ENCODE assay signal across 23 cellular contexts in the genomic region with DNA sequence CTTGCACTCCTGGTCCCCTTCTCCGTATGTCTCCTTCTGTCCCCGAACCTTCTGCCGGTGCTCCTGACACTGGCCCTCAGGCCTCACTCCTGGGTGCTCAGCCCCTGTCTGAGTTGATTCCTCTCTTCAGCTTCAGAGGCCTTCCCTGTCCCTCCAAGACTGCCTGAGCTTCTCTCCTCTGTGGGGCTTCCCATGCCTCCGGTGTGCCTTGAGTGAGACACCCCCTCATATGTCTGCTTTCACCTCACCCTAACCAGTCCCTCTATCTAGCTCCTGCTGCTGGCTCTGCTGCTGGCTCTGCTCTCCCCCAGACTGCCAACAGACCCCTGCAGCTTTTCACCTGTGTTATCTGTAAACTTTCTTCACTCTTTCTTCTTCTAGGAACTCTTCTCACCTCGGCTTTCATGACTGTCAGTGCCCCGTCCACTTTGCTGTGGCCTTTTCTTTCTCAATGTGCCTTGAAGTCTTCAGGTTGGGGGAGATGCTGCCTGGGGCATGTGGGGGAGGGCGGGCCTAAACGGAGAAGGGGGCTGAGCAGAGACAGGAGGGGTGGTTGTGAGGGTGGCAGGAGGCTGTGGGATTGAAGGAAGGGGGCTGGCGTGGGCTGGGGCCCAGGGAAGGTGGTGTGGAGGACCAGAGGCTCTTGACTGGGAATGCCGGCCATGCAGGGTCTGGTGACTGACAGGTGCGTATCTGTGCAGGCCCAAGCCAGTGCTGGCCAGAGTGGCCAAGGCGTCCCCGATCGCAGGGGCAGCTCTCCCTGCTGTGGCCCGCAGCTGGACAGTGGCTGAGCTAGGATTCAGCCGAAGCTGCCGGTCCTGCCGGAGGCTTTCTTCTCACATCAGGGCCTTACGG.
DNase-seq lines count a peak whose midpoint lies in the region; ATAC-seq and TF ChIP-seq lines count a peak whose summit lies in the region.
"Had no signal": no experiment of that assay in that cellular context is flagged by ENCODE, and none has a peak within 500 bp of the region (broad histone marks: within the 10 kb centered on the region; RNA-seq: fewer than 3 reads in every experiment).

No MANE protein-coding gene starts in this region.

- H3K4me1 ChIP-seq in uterus, result no peaks in the 10 kb centered on the region
- H3K4me1 ChIP-seq: A549, foreskin keratinocyte, right lobe of liver had no signal

- H3K4me3 Mint-ChIP-seq in activated CD8-positive, alpha-beta memory T cell treated with anti-CD3 and anti-CD28 coated beads, Interleukin-2, amount 10 ng/mL, durations not matched to agents 7 days and 5 days, result no peak overlapping the region
- H3K4me3 Mint-ChIP-seq in osteocyte (ENCODE audit: unreplicated experiment), result no peak overlapping the region
- no peak overlapping the region for H3K4me3 Mint-ChIP-seq in activated naive CD4-positive, alpha-beta T cell treated with anti-CD3 and anti-CD28 coated beads, Interleukin-2, amount 10 ng/mL, durations not matched to agents 7 days and 5 days
- H3K4me3 Mint-ChIP-seq: T-helper 17 cell had no signal

- H3K27ac ChIP-seq in uterus, result peak overlapping the region; percentile 33 to 59
- H3K27ac ChIP-seq: A549, BLaER1, brain microvascular endothelial cell, foreskin keratinocyte, right lobe of liver, VCaP had no signal

- H3K9me3 Mint-ChIP-seq in activated CD8-positive, alpha-beta memory T cell treated with anti-CD3 and anti-CD28 coated beads, Interleukin-2, amount 10 ng/mL, durations not matched to agents 7 days and 5 days (ENCODE audit: low read depth), result no peaks in the 10 kb centered on the region
- H3K9me3 Mint-ChIP-seq in osteocyte (ENCODE audit: unreplicated experiment), result peaks cover 8% of the 10 kb centered on the region
- no peaks in the 10 kb centered on the region for H3K9me3 Mint-ChIP-seq in activated naive CD4-positive, alpha-beta T cell treated with anti-CD3 and anti-CD28 coated beads, Interleukin-2, amount 10 ng/mL, durations not matched to agents 7 days and 5 days

- peak; percentile 47 for DNase-seq in activated CD8-positive, alpha-beta memory T cell treated with anti-CD3 and anti-CD28 coated beads, Interleukin-2, amount 50 U/mL, for 48 hours
- DNase-seq in activated CD8-positive, alpha-beta memory T cell treated with anti-CD3 and anti-CD28 coated beads, Interleukin-2, amount 10 ng/mL, durations not matched to agents 7 days and 5 days, result no peak
- DNase-seq in left lobe of liver (ENCODE audit: low spot score), result peak; percentile 29
- DNase-seq in osteocyte (ENCODE audit: extremely low spot score, unreplicated experiment), result peak; percentile 59
- DNase-seq in uterus, result no peak
- no peak for DNase-seq in NCI-H2081 treated with DMSO at 0.1 percent for 48 hours (lab: John Stamatoyannopoulos, UW)
- no peak for DNase-seq in activated naive CD4-positive, alpha-beta T cell treated with anti-CD3 and anti-CD28 coated beads, Interleukin-2, amount 10 ng/mL, durations not matched to agents 7 days and 5 days
- DNase-seq: activated CD4-positive, alpha-beta T cell treated with anti-CD3 and anti-CD28 coated beads, Interleukin-2, amount 50 U/mL, for 48 hours; brain microvascular endothelial cell; dermis blood vessel endothelial cell; foreskin keratinocyte; hypothalamus; KG1; NCI-H1930; occipital lobe; right lobe of liver; SHP77 treated with DMSO at 0.1 percent for 48 hours; stimulated activated CD4-positive, alpha-beta T cell treated with anti-CD3 and anti-CD28 coated beads, Interleukin-2, amount 100 ng/mL, for 48 hours; T-helper 17 cell had no signal

- no peaks in the 10 kb centered on the region for H3K9me3 ChIP-seq in uterus
- H3K9me3 ChIP-seq: A549, BLaER1, right lobe of liver had no signal

- TF ChIP-seq CTCF in osteocyte (IDR thresholded peaks at IDR 0.05), result no peak
- TF ChIP-seq CTCF in uterus (IDR thresholded peaks at IDR 0.05), result no peak

- H3K27me3 Mint-ChIP-seq in activated CD8-positive, alpha-beta memory T cell treated with anti-CD3 and anti-CD28 coated beads, Interleukin-2, amount 10 ng/mL, durations not matched to agents 7 days and 5 days, result peaks cover 64% of the 10 kb centered on the region
- H3K27me3 Mint-ChIP-seq in osteocyte (ENCODE audit: unreplicated experiment), result no peaks in the 10 kb centered on the region
- peaks cover 44% of the 10 kb centered on the region for H3K27me3 Mint-ChIP-seq in activated naive CD4-positive, alpha-beta T cell treated with anti-CD3 and anti-CD28 coated beads, Interleukin-2, amount 10 ng/mL, durations not matched to agents 7 days and 5 days

- no peak overlapping the region for H3K27ac Mint-ChIP-seq in activated CD8-positive, alpha-beta memory T cell treated with anti-CD3 and anti-CD28 coated beads, Interleukin-2, amount 10 ng/mL, durations not matched to agents 7 days and 5 days
- peak overlapping the region; percentile 3 for H3K27ac Mint-ChIP-seq in osteocyte (ENCODE audit: unreplicated experiment)
- H3K27ac Mint-ChIP-seq in activated naive CD4-positive, alpha-beta T cell treated with anti-CD3 and anti-CD28 coated beads, Interleukin-2, amount 10 ng/mL, durations not matched to agents 7 days and 5 days, result no peak overlapping the region
- H3K27ac Mint-ChIP-seq: T-helper 17 cell had no signal

- ATAC-seq in activated CD8-positive, alpha-beta memory T cell treated with anti-CD3 and anti-CD28 coated beads, Interleukin-2, amount 10 ng/mL, durations not matched to agents 7 days and 5 days, result no peak
- ATAC-seq in left lobe of liver (no peak), HG03354 (IDR thresholded peaks at IDR 0.05; ENCODE audit: poor library complexity, severe bottlenecking, unreplicated experiment) (no peak)
- ATAC-seq: foreskin keratinocyte, T-helper 17 cell had no signal

- no peak overlapping the region for H3K4me3 ChIP-seq in uterus
- H3K4me3 ChIP-seq: A549, BLaER1, right lobe of liver had no signal

- CTCF ChIA-PET in activated CD8-positive, alpha-beta memory T cell treated with anti-CD3 and anti-CD28 coated beads, Interleukin-2, amount 10 ng/mL, durations not matched to agents 7 days and 5 days (lab: Charles Lee), result no interaction called here
- CTCF ChIA-PET in activated naive CD4-positive, alpha-beta T cell treated with anti-CD3 and anti-CD28 coated beads, Interleukin-2, amount 10 ng/mL, durations not matched to agents 7 days and 5 days (lab: Charles Lee), result no interaction called here

- H3K36me3 Mint-ChIP-seq in activated CD8-positive, alpha-beta memory T cell treated with anti-CD3 and anti-CD28 coated beads, Interleukin-2, amount 10 ng/mL, durations not matched to agents 7 days and 5 days, result no peaks in the 10 kb centered on the region
- peaks cover 17% of the 10 kb centered on the region for H3K36me3 Mint-ChIP-seq in osteocyte (ENCODE audit: unreplicated experiment)
- no peaks in the 10 kb centered on the region for H3K36me3 Mint-ChIP-seq in activated naive CD4-positive, alpha-beta T cell treated with anti-CD3 and anti-CD28 coated beads, Interleukin-2, amount 10 ng/mL, durations not matched to agents 7 days and 5 days

- intact Hi-C loops in uterus (cut with DNase I; ENCODE audit: low total_unique reads), result no loop called here

- no peaks in the 10 kb centered on the region for H3K27me3 ChIP-seq in uterus
- H3K27me3 ChIP-seq: BLaER1, right lobe of liver had no signal

- no peaks in the 10 kb centered on the region for H3K36me3 ChIP-seq in uterus
- H3K36me3 ChIP-seq: BLaER1, brain microvascular endothelial cell, right lobe of liver had no signal

- H3K4me1 Mint-ChIP-seq in activated CD8-positive, alpha-beta memory T cell treated with anti-CD3 and anti-CD28 coated beads, Interleukin-2, amount 10 ng/mL, durations not matched to agents 7 days and 5 days, result peaks cover 7% of the 10 kb centered on the region
- H3K4me1 Mint-ChIP-seq in osteocyte (ENCODE audit: unreplicated experiment), result peaks cover 35% of the 10 kb centered on the region
- no peaks in the 10 kb centered on the region for H3K4me1 Mint-ChIP-seq in activated naive CD4-positive, alpha-beta T cell treated with anti-CD3 and anti-CD28 coated beads, Interleukin-2, amount 10 ng/mL, durations not matched to agents 7 days and 5 days

- TF ChIP-seq POLR2A in uterus (IDR thresholded peaks at IDR 0.05), result no peak

Comparison
In these comparisons a context has a peak if more than half of its experiments do, and no peak if none do; other contexts are left out.
1. DNase-seq: peak in activated CD8-positive, alpha-beta memory T cell treated with anti-CD3 and anti-CD28 coated beads, Interleukin-2, amount 50 U/mL, for 48 hours (single experiment), left lobe of liver (single experiment) and osteocyte (single experiment); none in activated CD8-positive, alpha-beta memory T cell treated with anti-CD3 and anti-CD28 coated beads, Interleukin-2, amount 10 ng/mL, durations not matched to agents 7 days and 5 days (single experiment), uterus (0 of 2), NCI-H2081 treated with DMSO at 0.1 percent for 48 hours (single experiment) and activated naive CD4-positive, alpha-beta T cell treated with anti-CD3 and anti-CD28 coated beads, Interleukin-2, amount 10 ng/mL, durations not matched to agents 7 days and 5 days (single experiment).